In genomic region chr1:85911742-85912141, GRCh38 we compare ENCODE assay signal across 1 cellular context.
TF ChIP-seq lines count a peak whose summit lies in the region.

No MANE protein-coding gene starts in this region.

TF ChIP-seq in GM12878, 131 proteins besides CTCF, POLR2A, EP300 and RAD21 (continued from another document):
- TF ChIP-seq SKIL (IDR thresholded peaks at IDR 0.05; ENCODE audit: low read depth, poor library complexity, severe bottlenecking): no peak
- no peak for TF ChIP-seq PBX3 (IDR thresholded peaks at IDR 0.05; ENCODE audit: insufficient replicate concordance, low read depth, low read length)
